ENCODE assay signal across 1 cellular context in the genomic region with DNA sequence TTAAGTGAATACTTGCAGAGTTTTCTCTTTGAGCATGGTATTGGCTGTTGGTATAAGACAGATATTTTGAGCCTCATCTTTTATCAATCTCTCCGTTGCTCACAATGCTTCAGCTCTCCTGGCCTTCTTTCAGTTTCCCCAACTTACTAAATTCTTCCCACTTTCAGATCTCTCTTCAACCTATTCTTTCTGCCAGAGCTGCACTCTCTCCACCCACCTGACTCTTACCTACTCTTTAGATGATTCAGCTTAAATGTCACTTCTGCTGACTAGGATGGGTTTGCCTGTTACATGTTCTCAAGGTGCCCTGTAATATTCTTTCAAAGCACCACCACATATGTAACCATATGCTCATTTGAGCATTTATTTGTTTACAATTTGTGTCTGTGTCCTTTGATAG.
TF ChIP-seq lines count a peak whose summit lies in the region.

No MANE protein-coding gene starts in this region.

TF ChIP-seq in H1, 55 proteins besides CTCF, POLR2A, EP300 and RAD21:
- no peak for TF ChIP-seq SRF (IDR thresholded peaks at IDR 0.05; ENCODE audit: low read depth, low read length)
- TF ChIP-seq KDM5A (IDR thresholded peaks at IDR 0.05; ENCODE audit: low read length), result no peak
- no peak for TF ChIP-seq BRCA1 (IDR thresholded peaks at IDR 0.05; ENCODE audit: low read depth, low read length)
- no peak for TF ChIP-seq ATF2 (IDR thresholded peaks at IDR 0.05; ENCODE audit: low read length)
- TF ChIP-seq CHD1 (IDR thresholded peaks at IDR 0.05; ENCODE audit: low read depth, low read length), result no peak
- TF ChIP-seq RFX5 (IDR thresholded peaks at IDR 0.05; ENCODE audit: borderline replicate concordance, low read depth, low read length), result no peak
- TF ChIP-seq JUN (IDR thresholded peaks at IDR 0.05; ENCODE audit: low read depth, low read length), result no peak
- TF ChIP-seq SP1 (IDR thresholded peaks at IDR 0.05; ENCODE audit: low read depth, low read length), result no peak
TF ChIP-seq in H1: peak in this region for 0.
